Comparison of ENCODE assay signal across 8 cellular contexts in genomic region chr14:20609215-20610001, GRCh38. TPM values are rescaled to one million over a fixed set of nuclear protein-coding genes. Genes with fewer than 3 reads are reported as not detected.
A peak's percentile ranks its signal among the peaks of the same experiment; 100 is the strongest.
DNase-seq lines count a peak whose midpoint lies in the region; ATAC-seq, FAIRE-seq and TF ChIP-seq lines count a peak whose summit lies in the region.

No MANE protein-coding gene starts in this region.

- 0 out of 2 replicates have a peak overlapping the region, but pooled peaks have one; percentile 50 for H2BK15ac ChIP-seq in H1 (ENCODE audit: low read length)

- no peak overlapping the region for H4K8ac ChIP-seq in H1 (ENCODE audit: extremely low read depth, insufficient read depth, low read length)

- peak overlapping the region; percentile 96 for H2AFZ ChIP-seq in H1 (ENCODE audit: low read length)

- H2BK5ac ChIP-seq in H1 (ENCODE audit: low read depth, low read length) = peak overlapping the region; percentile 37; the same call in 1 of the 2 replicates

- H3K14ac ChIP-seq in H1 (ENCODE audit: insufficient read length) = no peak overlapping the region

- H4K5ac ChIP-seq in H1 (ENCODE audit: insufficient read length, low read depth, low read length) = no peak overlapping the region

- H3K79me1 ChIP-seq in H1 (ENCODE audit: low read depth, low read length) = no peaks in the 10 kb centered on the region

- H3K9me3 ChIP-seq in H1 (ENCODE audit: insufficient read depth in 2 of 2, low read depth in 1 of 2, low read length in 1 of 2) = no peaks in the 10 kb centered on the region

- no peak overlapping the region for H2BK12ac ChIP-seq in H1 (ENCODE audit: low read depth, low read length)

- no peak overlapping the region for H3K23ac ChIP-seq in H1 (ENCODE audit: insufficient read length)

- peaks cover 4% of the 10 kb centered on the region for H3K23me2 ChIP-seq in H1 (ENCODE audit: low read depth, low read length)

- WGBS in H1 (ENCODE audit: extremely low coverage in 1 of 2, insufficient coverage in 1 of 2, insufficient read length in 1 of 2, insufficient replicate concordance in 2 of 2, low coverage in 1 of 2, low lambda C conversion rate in 2 of 2, missing lambda C conversion rate in 1 of 2), 2 experiments = 2% methylated on average over 44 of the region's 44 CpGs; no CpG with 5 or more reads in 1 of the 2 experiments

- no peak overlapping the region for H2BK120ac ChIP-seq in H1 (replicated peaks; ENCODE audit: low read depth, low read length)

- peaks cover 0 to 2% (median 0%) of the 10 kb centered on the region in 4 experiments; a peak in 1 of 7 replicates for H3K4me1 ChIP-seq in H1 (replicated peaks in 1 of 4; ENCODE audit: control insufficient read depth in 3 of 4, insufficient read depth in 4 of 4, low read length in 3 of 4)

- ATAC-seq in GM21825 (IDR thresholded peaks at IDR 0.05; ENCODE audit: unreplicated experiment) = no peak

- no peaks in the 10 kb centered on the region for H3K36me3 ChIP-seq in H1 (ENCODE audit: control insufficient read depth in 2 of 4, insufficient read depth in 4 of 4, low read length in 3 of 4)

- no peaks in the 10 kb centered on the region for H4K20me1 ChIP-seq in H1 (replicated peaks in 1 of 2; ENCODE audit: control insufficient read depth in 1 of 2, insufficient read depth in 2 of 2, low read length in 2 of 2)

- H3K4ac ChIP-seq in H1 (replicated peaks; ENCODE audit: insufficient read length, low read depth, low read length) = no peak overlapping the region

- no peak for FAIRE-seq in H1 (lab: Jason Lieb, UNC)

- no peak overlapping the region for H2BK20ac ChIP-seq in H1 (ENCODE audit: low read length)

- H3K56ac ChIP-seq in H1 (replicated peaks; ENCODE audit: insufficient read length, low read depth, low read length) = peak overlapping the region; percentile 73

- H4K91ac ChIP-seq in H1 (replicated peaks; ENCODE audit: insufficient read length, low read length) = no peak overlapping the region

- TF ChIP-seq RAD21 in H1 (IDR thresholded peaks at IDR 0.05 in 1 of 2, conservative IDR thresholded peaks at IDR 0.05 in 1 of 2; ENCODE audit: low read depth in 2 of 2, low read length in 2 of 2) = peak; percentile 89 to 90

- peak overlapping the region; percentile 51 to 80 (median 61) for H3K9ac ChIP-seq in H1 (replicated peaks in 1 of 4; ENCODE audit: extremely low read depth in 1 of 4, low read depth in 3 of 4, low read length in 3 of 4)

- H3K79me2 ChIP-seq in H1 (ENCODE audit: control insufficient read depth in 1 of 2, insufficient read depth in 2 of 2, low read length in 2 of 2) = no peaks in the 10 kb centered on the region

- POLR2A ChIA-PET in H1 (lab: Charles Lee; ENCODE audit: partially characterized antibody) = interaction anchor here (0.5 to 7.8 kb wide), 8 partner anchors 15 to 292 kb away, joined by 3 to 49 read pairs (median 3); partner anchors contain the start of genes APEX1, OSGEP and PNP

- H3K4me2 ChIP-seq in H1 (ENCODE audit: insufficient read depth in 1 of 2, low read depth in 2 of 2, low read length in 2 of 2) = peak overlapping the region; percentile 66 to 78; a peak in 3 of 4 replicates

- no peak overlapping the region for H2AK5ac ChIP-seq in H1 (ENCODE audit: low read depth, low read length)

- CTCF ChIA-PET in H1 (lab: Charles Lee; ENCODE audit: partially characterized antibody) = interaction anchor here (0.5 to 8.9 kb wide), 39 partner anchors 11 to 282 kb away, joined by 3 to 114 read pairs (median 4); partner anchors contain the start of genes PIP4P1, RNASE11, RNASE4 and RNASE9

- TF ChIP-seq POLR2A in H1 (IDR thresholded peaks at IDR 0.05; ENCODE audit: control extremely low read depth in 1 of 2, low read depth in 2 of 2, low read length in 2 of 2) = no peak

- H3K27me3 ChIP-seq in HL-60 (ENCODE audit: insufficient read depth, poor library complexity, severe bottlenecking) = no peaks in the 10 kb centered on the region
- no peaks in the 10 kb centered on the region for H3K27me3 ChIP-seq in H1 (replicated peaks in 1 of 4; ENCODE audit: control insufficient read depth in 3 of 4, extremely low read depth in 1 of 4, insufficient read depth in 3 of 4, low read length in 3 of 4)

- H3K4me3 ChIP-seq in HL-60 (replicated peaks; ENCODE audit: insufficient read depth, low read length) = peak overlapping the region; percentile 86
- peak overlapping the region; percentile 61 to 98 (median 95) for H3K4me3 ChIP-seq in H1 (ENCODE audit: extremely low read depth in 1 of 4, insufficient read depth in 2 of 4, low read depth in 3 of 4, low read length in 4 of 4)

- DNase-seq in EH (ENCODE audit: low read depth) = peak; percentile 88
- DNase-seq in HL-60 (ENCODE audit: low read depth in 1 of 2, low spot score in 1 of 2) = peak; percentile 76 to 81
- peak; percentile 76 for DNase-seq in NCI-H526 treated with DMSO at 0.1 percent for 48 hours (lab: John Stamatoyannopoulos, UW)
- peak; percentile 44 to 73 for DNase-seq in activated CD4-positive, alpha-beta T cell treated with anti-CD3 and anti-CD28 coated beads, Interleukin-2, amount 50 U/mL, for 24 hours (ENCODE audit: low read depth in 1 of 2, low spot score in 1 of 2)
- DNase-seq in H1 (ENCODE audit: low read depth in 1 of 2, low spot score in 2 of 2) = peak in 1 of 2 experiments; percentile 88
- peak; percentile 97 for DNase-seq in medulla oblongata (ENCODE audit: extremely low spot score)
- DNase-seq in stimulated activated CD8-positive, alpha-beta memory T cell treated with anti-CD3 and anti-CD28 coated beads, Interleukin-12 subunit alpha, Interleukin-12 subunit beta, amount 100 ng/mL, for 1 hour (ENCODE audit: low read depth) = peak; percentile 43

- no peak for TF ChIP-seq EP300 in H1 (IDR thresholded peaks at IDR 0.05; ENCODE audit: borderline replicate concordance in 1 of 2, low read depth in 2 of 2, low read length in 2 of 2)

- no peak overlapping the region for H3K18ac ChIP-seq in H1 (ENCODE audit: extremely low read depth, low read length)

- peak overlapping the region; percentile 58 for H3K27ac ChIP-seq in HL-60 (replicated peaks)
- peak overlapping the region; percentile 8; the same call in 1 of the 2 replicates for H3K27ac ChIP-seq in H1 (ENCODE audit: low read depth, low read length)

- TF ChIP-seq CTCF in HL-60 (IDR thresholded peaks at IDR 0.05; ENCODE audit: insufficient read depth, low read length) (peak; percentile 66), H1 (IDR thresholded peaks at IDR 0.05; ENCODE audit: control extremely low read depth in 1 of 3, insufficient read depth in 1 of 3, low read depth in 1 of 3, low read length in 3 of 3) (peak; percentile 28 to 99 (median 80))

TF ChIP-seq in H1, 55 proteins besides CTCF, POLR2A, EP300 and RAD21 (continues in another document):
- TF ChIP-seq EZH2 (IDR thresholded peaks at IDR 0.05; ENCODE audit: low read depth, low read length, severe bottlenecking) = no peak
- TF ChIP-seq TAF7 (optimal IDR thresholded peaks at IDR 0.05; ENCODE audit: borderline replicate concordance, low read depth, low read length) = peak; percentile 59
- TF ChIP-seq KDM1A (IDR thresholded peaks at IDR 0.05; ENCODE audit: borderline replicate concordance, low read length) = 0 out of 2 replicates have a peak, but pooled peaks have one; percentile 6
- peak; percentile 100 for TF ChIP-seq RBBP5 (IDR thresholded peaks at IDR 0.05; ENCODE audit: borderline replicate concordance, low read depth, low read length)
- TF ChIP-seq SAP30 (IDR thresholded peaks at IDR 0.05; ENCODE audit: insufficient read depth, insufficient replicate concordance, low read length) = peak; percentile 79
- TF ChIP-seq MAFK (IDR thresholded peaks at IDR 0.05; ENCODE audit: low read depth, low read length) = peak; percentile 48; the same call in 1 of the 2 replicates

RNA-seq across cellular contexts. Expression of gene RNASE12, which starts 18.2 kb away (rescaled TPM):
- total RNA-seq in H1 (2021; fragmentation: NEBNext Ultra II Directional; extraction: Animal tissue kit (Norgen Biotek cat#: 25700)) = not detected in 2 replicates
- not detected in 2 replicates for polyA plus RNA-seq in H1 (2011; rRNA removed)
- polyA plus RNA-seq in H1 (2011; cell fraction: cytosol; rRNA removed) = not detected
- polyA plus RNA-seq in H1 (2011; cell fraction: nucleus; rRNA removed) = not detected
- not detected in 4 replicates for polyA plus RNA-seq in H1 (2012, experiment 1 of 2)
- not detected for polyA plus RNA-seq in H1 (2012, experiment 2 of 2)
- polyA plus RNA-seq in H1 (2013, experiment 1 of 2) = not detected
- polyA plus RNA-seq in H1 (2013, experiment 2 of 2) = not detected
- not detected in 2 replicates for polyA minus RNA-seq in H1 (2011; rRNA and poly(A)+ RNA removed)
- polyA minus RNA-seq in H1 (2011; cell fraction: cytosol; rRNA and poly(A)+ RNA removed) = not detected
- not detected for polyA minus RNA-seq in H1 (2011; cell fraction: nucleus; rRNA and poly(A)+ RNA removed)

RNA-seq across cellular contexts. Expression of gene RNASE11, which starts 21.6 kb away (rescaled TPM):
- not detected in 2 replicates for total RNA-seq in H1 (2021; fragmentation: NEBNext Ultra II Directional; extraction: Animal tissue kit (Norgen Biotek cat#: 25700))
- not detected in 2 replicates for polyA plus RNA-seq in H1 (2011; rRNA removed)
- polyA plus RNA-seq in H1 (2011; cell fraction: cytosol; rRNA removed) = not detected
- polyA plus RNA-seq in H1 (2011; cell fraction: nucleus; rRNA removed) = not detected
- polyA plus RNA-seq in H1 (2012, experiment 1 of 2) = not detected in 4 replicates
- not detected for polyA plus RNA-seq in H1 (2012, experiment 2 of 2)
- 0.06 TPM for polyA plus RNA-seq in H1 (2013, experiment 1 of 2)
- polyA plus RNA-seq in H1 (2013, experiment 2 of 2) = 0.09 TPM
- not detected in 2 replicates for polyA minus RNA-seq in H1 (2011; rRNA and poly(A)+ RNA removed)
- not detected for polyA minus RNA-seq in H1 (2011; cell fraction: cytosol; rRNA and poly(A)+ RNA removed)
- polyA minus RNA-seq in H1 (2011; cell fraction: nucleus; rRNA and poly(A)+ RNA removed) = not detected

RNA-seq across cellular contexts. Expression of gene OR6S1, which starts 32.1 kb away (rescaled TPM):
- total RNA-seq in H1 (2021; fragmentation: NEBNext Ultra II Directional; extraction: Animal tissue kit (Norgen Biotek cat#: 25700)) = not detected in 2 replicates
- not detected in 2 replicates for polyA plus RNA-seq in H1 (2011; rRNA removed)
- polyA plus RNA-seq in H1 (2011; cell fraction: cytosol; rRNA removed) = not detected
- not detected for polyA plus RNA-seq in H1 (2011; cell fraction: nucleus; rRNA removed)
- not detected in 4 replicates for polyA plus RNA-seq in H1 (2012, experiment 1 of 2)
- not detected for polyA plus RNA-seq in H1 (2012, experiment 2 of 2)
- polyA plus RNA-seq in H1 (2013, experiment 1 of 2) = not detected
- polyA plus RNA-seq in H1 (2013, experiment 2 of 2) = not detected
- polyA minus RNA-seq in H1 (2011; rRNA and poly(A)+ RNA removed) = 0.17 TPM in 1 of 2 replicates, not detected in the other
- not detected for polyA minus RNA-seq in H1 (2011; cell fraction: cytosol; rRNA and poly(A)+ RNA removed)
- not detected for polyA minus RNA-seq in H1 (2011; cell fraction: nucleus; rRNA and poly(A)+ RNA removed)

RNA-seq across cellular contexts. Expression of gene RNASE9, which starts 48.6 kb away (rescaled TPM):
- not detected in 2 replicates for total RNA-seq in H1 (2021; fragmentation: NEBNext Ultra II Directional; extraction: Animal tissue kit (Norgen Biotek cat#: 25700))
- polyA plus RNA-seq in H1 (2011; rRNA removed) = 0.06 TPM in 2 replicates
- 0.12 TPM for polyA plus RNA-seq in H1 (2011; cell fraction: cytosol; rRNA removed)
- 0.13 TPM for polyA plus RNA-seq in H1 (2011; cell fraction: nucleus; rRNA removed)
- polyA plus RNA-seq in H1 (2012, experiment 1 of 2) = not detected in 4 replicates
- polyA plus RNA-seq in H1 (2012, experiment 2 of 2) = not detected
- polyA plus RNA-seq in H1 (2013, experiment 1 of 2) = 0.14 TPM
- 0.17 TPM for polyA plus RNA-seq in H1 (2013, experiment 2 of 2)
- 0.22 TPM in 1 of 2 replicates, not detected in the other for polyA minus RNA-seq in H1 (2011; rRNA and poly(A)+ RNA removed)
- not detected for polyA minus RNA-seq in H1 (2011; cell fraction: cytosol; rRNA and poly(A)+ RNA removed)
- 0.60 TPM for polyA minus RNA-seq in H1 (2011; cell fraction: nucleus; rRNA and poly(A)+ RNA removed)
